Comparison of ENCODE assay signal across 1 cellular context in genomic region chr20:58174708-58175287, GRCh38.
TF ChIP-seq lines count a peak whose summit lies in the region.

No MANE protein-coding gene starts in this region.

TF ChIP-seq in GM23338, 12 proteins besides CTCF, POLR2A, EP300 and RAD21 (continued from another document):
- TF ChIP-seq REST (IDR thresholded peaks at IDR 0.05; ENCODE audit: unreplicated experiment) (no peak), EZH2phosphoT487 (IDR thresholded peaks at IDR 0.05; ENCODE audit: unreplicated experiment) (no peak), ETS1 (IDR thresholded peaks at IDR 0.05) (no peak)
